8 cellular contexts compared by ENCODE assay signal in genomic region chr3:107235923-107236315, GRCh38.
DNase-seq lines count a peak whose midpoint lies in the region; ATAC-seq and TF ChIP-seq lines count a peak whose summit lies in the region.

No MANE protein-coding gene starts in this region.

- H3K9me3 ChIP-seq in iPS DF 6.9 (ENCODE audit: control insufficient read depth, insufficient read depth, low read length) (no peaks in the 10 kb centered on the region), gastrocnemius medialis (no peaks in the 10 kb centered on the region)

- WGBS in iPS DF 6.9 (ENCODE audit: insufficient coverage, insufficient read length), result no CpG with 5 or more reads among the region's 5 CpGs

- peak; percentile 71 to 94 (median 87) for TF ChIP-seq CTCF in gastrocnemius medialis (IDR thresholded peaks at IDR 0.05 in 4 of 5, conservative IDR thresholded peaks at IDR 0.05 in 1 of 5)

- H3K36me3 ChIP-seq in iPS DF 6.9 (ENCODE audit: control insufficient read depth, insufficient read depth, low read length), result no peaks in the 10 kb centered on the region
- no peaks in the 10 kb centered on the region for H3K36me3 ChIP-seq in gastrocnemius medialis

- H3K4me1 ChIP-seq in iPS DF 6.9 (ENCODE audit: control insufficient read depth, insufficient read depth, low read length) (no peaks in the 10 kb centered on the region), gastrocnemius medialis (peaks cover 7 to 11% of the 10 kb centered on the region in 2 donors)

- no peaks in the 10 kb centered on the region for H3K27me3 ChIP-seq in iPS DF 6.9 (ENCODE audit: control insufficient read depth, insufficient read depth, low read length)
- no peaks in the 10 kb centered on the region for H3K27me3 ChIP-seq in gastrocnemius medialis

- H3K4me3 ChIP-seq in iPS DF 6.9 (ENCODE audit: low read length) (no peak overlapping the region), gastrocnemius medialis (peak overlapping the region; percentile 54 to 66 (median 58))

- intact Hi-C loops in gastrocnemius medialis (cut with DNase I; ENCODE audit: low total_unique reads), result loop anchor here (1.0 to 10.0 kb wide), 9 partner anchors 27 to 1316 kb away; no protein-coding TSS in a partner anchor

- ATAC-seq in HG02588 (IDR thresholded peaks at IDR 0.05; ENCODE audit: unreplicated experiment) (peak; percentile 42), gastrocnemius medialis (peak; percentile 82 to 85)

- no peak for TF ChIP-seq POLR2A in gastrocnemius medialis (IDR thresholded peaks at IDR 0.05)

- in situ Hi-C loops in T47D (cut with HindIII; ENCODE audit: low pct_unique_long_range_greater_than_20kb, low sequenced_read_pairs), result no loop called here
- in situ Hi-C loops in gastrocnemius medialis (cut with MboI; ENCODE audit: low sequenced_read_pairs in 4 of 4), result loop anchor here (10.0 to 25.0 kb wide), 8 partner anchors 189 to 701 kb away; partner anchors contain the start of gene BBX (in 1 of the 4)

- DNase-seq in stimulated activated CD4-positive, alpha-beta T cell treated with anti-CD3 and anti-CD28 coated beads, Interleukin-1b, Interleukin-23, amount 100 ng/mL, for 1 hour (ENCODE audit: low read depth in 2 of 2), result peak; percentile 8 to 17
- no peak for DNase-seq in stimulated activated CD4-positive, alpha-beta T cell treated with anti-CD3 and anti-CD28 coated beads, Interleukin-12 subunit alpha, Interleukin-12 subunit beta, amount 100 ng/mL, for 4 hours
- DNase-seq in NCI-H1105 treated with DMSO at 0.1 percent for 48 hours (lab: John Stamatoyannopoulos, UW) (peak; percentile 72), SKM-1 (lab: John Stamatoyannopoulos, UW; ENCODE audit: unreplicated experiment) (peak; percentile 56), T47D (ENCODE audit: low read depth in 1 of 2, low spot score in 1 of 2) (peak; percentile 66 to 83), iPS DF 6.9 (ENCODE audit: low read depth, low spot score) (peak; percentile 37), gastrocnemius medialis (peak in 1 of 2 donors; percentile 4)

- H3K27ac ChIP-seq in iPS DF 6.9 (ENCODE audit: low read length) (no peak overlapping the region), gastrocnemius medialis (peak overlapping the region; percentile 26 to 42 (median 30))
